Comparison of ENCODE assay signal across 8 cellular contexts in the genomic region with DNA sequence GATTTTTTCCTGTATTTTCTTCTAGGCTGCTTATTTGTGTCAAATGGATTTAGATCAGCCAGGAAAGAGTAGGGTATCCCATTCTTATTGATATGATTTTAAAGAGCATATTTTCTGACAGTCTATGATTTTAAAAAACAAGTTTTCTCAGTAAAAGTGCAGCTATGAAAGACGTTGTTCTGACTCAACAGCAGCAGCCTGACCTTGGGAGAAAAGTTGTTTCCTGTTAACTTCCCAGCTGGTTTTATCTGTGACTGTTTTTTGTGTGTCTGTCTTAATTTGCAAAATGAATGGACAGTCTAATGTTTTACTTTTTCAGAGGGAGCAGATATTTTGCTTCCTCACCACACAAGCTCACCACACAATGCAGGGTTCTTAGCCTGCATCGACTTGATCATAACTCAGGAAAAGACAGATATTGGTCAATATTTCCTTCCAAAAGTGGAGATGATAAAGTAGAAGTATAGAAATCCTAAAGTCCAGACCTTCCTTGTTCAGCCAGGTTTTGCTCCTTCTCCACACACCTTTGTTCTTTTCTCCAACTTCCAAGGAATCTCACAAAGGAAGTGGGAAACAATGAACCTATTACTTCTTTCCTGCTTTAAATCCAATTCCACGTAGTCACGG. TPM values are rescaled to one million over a fixed set of nuclear protein-coding genes. Genes with fewer than 3 reads are reported as not detected.
DNase-seq lines count a peak whose midpoint lies in the region; ATAC-seq, FAIRE-seq and TF ChIP-seq lines count a peak whose summit lies in the region.

No MANE protein-coding gene starts in this region.

- in situ Hi-C loops in astrocyte of the spinal cord (cut with HindIII; ENCODE audit: low sequenced_read_pairs): no loop called here
- in situ Hi-C loops in HepG2 (cut with HindIII; ENCODE audit: extremely low pct_ligation_motif_present, low pct_unique_long_range_greater_than_20kb): no loop called here
- in situ Hi-C loops in transverse colon (cut with MboI; ENCODE audit: low pct_ligation_motif_present in 1 of 4, low pct_unique_long_range_greater_than_20kb in 1 of 4, low sequenced_read_pairs in 3 of 4): no loop called here

- no peaks in the 10 kb centered on the region for H3K27me3 ChIP-seq in HepG2 (ENCODE audit: control insufficient read depth in 1 of 2, insufficient read depth in 2 of 2, low read length in 2 of 2)
- no peaks in the 10 kb centered on the region for H3K27me3 ChIP-seq in transverse colon

- H2AFZ ChIP-seq in HepG2 (ENCODE audit: low read length): peak overlapping the region; percentile 90

- peaks cover 31% of the 10 kb centered on the region for H3K79me2 ChIP-seq in HepG2 (ENCODE audit: insufficient read depth, low read length)

- H3K27ac ChIP-seq in HepG2 (ENCODE audit: extremely low read length, insufficient read depth, low read length): peak overlapping the region; percentile 88
- peak overlapping the region; percentile 91 to 94 (median 92) for H3K27ac ChIP-seq in transverse colon

- peak; percentile 2 for ATAC-seq in HG03378 (IDR thresholded peaks at IDR 0.05; ENCODE audit: unreplicated experiment)
- peak; percentile 14 for ATAC-seq in HepG2
- ATAC-seq in GM21723 (IDR thresholded peaks at IDR 0.05; ENCODE audit: unreplicated experiment): no peak

- WGBS in HepG2 (ENCODE audit: low lambda C conversion rate): 4% methylated on average over 4 of the region's 4 CpGs
- 7 to 9% methylated on average over 4 of the region's 4 CpGs for WGBS in transverse colon (ENCODE audit: low coverage in 1 of 2), 2 donors

- no peak for TF ChIP-seq EP300 in HepG2 (IDR thresholded peaks at IDR 0.05; ENCODE audit: low read depth in 2 of 2, low read length in 2 of 2)
- no peak for TF ChIP-seq EP300 in HepG2 (CRISPR knock-in tag; IDR thresholded peaks at IDR 0.05; ENCODE audit: borderline replicate concordance)
- TF ChIP-seq EP300 in transverse colon (IDR thresholded peaks at IDR 0.05; ENCODE audit: low read depth): no peak

- TSS peak; percentile 96 for BruUV-seq in HepG2 (replicated peaks; lab: Mats Ljungman, UMichigan)

- CTCF ChIA-PET in AG04449 (lab: Yijun Ruan, JAX): no interaction called here
- CTCF ChIA-PET in HepG2 (lab: Yijun Ruan, JAX; ENCODE audit: low intra/inter-chr PET ratio, low total read pairs): no interaction called here

- TF ChIP-seq CTCF in AG04449 (IDR thresholded peaks at IDR 0.05; ENCODE audit: insufficient read depth, low read length, missing control alignments) (no peak), astrocyte of the spinal cord (IDR thresholded peaks at IDR 0.05; ENCODE audit: low read depth, low read length) (no peak), HepG2 (CRISPR knock-in tag; IDR thresholded peaks at IDR 0.05) (no peak), transverse colon (IDR thresholded peaks at IDR 0.05) (no peak)

- DNase-seq in AG04449 (ENCODE audit: low read depth, low spot score) (peak; percentile 10), astrocyte of the spinal cord (ENCODE audit: low read depth, low spot score) (peak; percentile 51), HepG2 (ENCODE audit: low spot score) (peak; percentile 12), transverse colon (no peak), SIG-M5 treated with dmso at 0.1 percent for 504 hours (lab: John Stamatoyannopoulos, UW; ENCODE audit: unreplicated experiment) (no peak), C1 segment of cervical spinal cord (lab: John Stamatoyannopoulos, UW) (no peak)

- peak overlapping the region; percentile 76 for H3K4me3 ChIP-seq in AG04449 (ENCODE audit: low read depth, low read length)
- H3K4me3 ChIP-seq in astrocyte of the spinal cord (ENCODE audit: low read depth, low read length): peak overlapping the region; percentile 75
- H3K4me3 ChIP-seq in HepG2 (replicated peaks in 1 of 3; ENCODE audit: insufficient read depth in 1 of 3, low read depth in 2 of 3, low read length in 3 of 3): peak overlapping the region; percentile 78 to 88 (median 86)
- peak overlapping the region; percentile 39 to 72 (median 71) for H3K4me3 ChIP-seq in transverse colon

- H3K9me3 ChIP-seq in HepG2 (ENCODE audit: low read length) (no peaks in the 10 kb centered on the region), transverse colon (no peaks in the 10 kb centered on the region)

- H3K4me2 ChIP-seq in HepG2 (ENCODE audit: low read depth, low read length): peak overlapping the region; percentile 93

- no peak for FAIRE-seq in HepG2 (lab: Jason Lieb, UNC)

- no peak for TF ChIP-seq RAD21 in HepG2 (CRISPR knock-in tag; IDR thresholded peaks at IDR 0.05)

- peak overlapping the region; percentile 90 for H3K9ac ChIP-seq in HepG2 (ENCODE audit: insufficient read depth, low read depth, low read length)

- H4K20me1 ChIP-seq in HepG2 (ENCODE audit: insufficient read depth, low read length): no peaks in the 10 kb centered on the region

- peaks cover 3 to 13% of the 10 kb centered on the region in 2 experiments; a peak in 3 of 5 replicates for H3K36me3 ChIP-seq in HepG2 (replicated peaks in 1 of 2; ENCODE audit: control insufficient read depth in 1 of 2, insufficient read depth in 2 of 2, low read length in 2 of 2)
- H3K36me3 ChIP-seq in transverse colon: peaks cover 0 to 14% (median 1%) of the 10 kb centered on the region in 4 donors

- H3K4me1 ChIP-seq in HepG2 (ENCODE audit: insufficient read depth, low read length): peaks cover 18% of the 10 kb centered on the region
- H3K4me1 ChIP-seq in transverse colon: peaks cover 11 to 23% (median 16%) of the 10 kb centered on the region in 4 donors

- POLR2A ChIA-PET in AG04449 (lab: Yijun Ruan, JAX): interaction anchor here (0.5 kb wide), 1 partner anchor 164 kb away, joined by 3 read pairs; no protein-coding TSS in a partner anchor
- POLR2A ChIA-PET in HepG2 (lab: Yijun Ruan, JAX): interaction anchor here (0.5 to 1.2 kb wide), 5 partner anchors 37 to 1397 kb away, joined by 3 to 6 read pairs (median 3); partner anchors contain the start of gene CXCL2

- intact Hi-C loops in HepG2 (cut with micrococcal nuclease; ENCODE audit: unreplicated experiment) (no loop called here), transverse colon (cut with DNase I; ENCODE audit: low total_unique reads) (no loop called here)

- TF ChIP-seq POLR2A in HepG2 (IDR thresholded peaks at IDR 0.05; ENCODE audit: insufficient read depth in 1 of 2, low read depth in 2 of 2, low read length in 2 of 2) (no peak), transverse colon (IDR thresholded peaks at IDR 0.05) (no peak)

TF ChIP-seq in HepG2, 621 proteins besides CTCF, POLR2A, EP300 and RAD21 (continues in another document):
- 0 out of 2 replicates have a peak, but pooled peaks have one; percentile 56 for TF ChIP-seq ZNF510 (CRISPR knock-in tag; IDR thresholded peaks at IDR 0.05; ENCODE audit: low read depth)
- no peak for TF ChIP-seq CEBPB (IDR thresholded peaks at IDR 0.05; ENCODE audit: borderline replicate concordance, low read depth, low read length)

RNA-seq across cellular contexts. Expression of gene MTHFD2L, which starts 0.7 kb away (rescaled TPM):
- total RNA-seq in HepG2 (2016; rRNA removed; fragmentation: Illumina TruSeq; extraction: Trizol): 11.2 and 14.9 TPM in 2 replicates
- 36.2 and 41.6 TPM in 2 replicates for total RNA-seq in HepG2 (2016; cell fraction: cytosol; rRNA removed; fragmentation: Illumina TruSeq; extraction: Trizol; ENCODE audit: low read depth)
- total RNA-seq in HepG2 (2016; cell fraction: insoluble cytoplasmic fraction; rRNA removed; fragmentation: Illumina TruSeq; extraction: Trizol): 10.3 and 13.4 TPM in 2 replicates
- total RNA-seq in HepG2 (2016; cell fraction: membrane; rRNA removed; fragmentation: Illumina TruSeq; extraction: Trizol): 23.7 and 23.8 TPM in 2 replicates
- total RNA-seq in HepG2 (2016; cell fraction: nucleus; rRNA removed; fragmentation: Illumina TruSeq; extraction: Trizol): 29.5 and 31.0 TPM in 2 replicates
- 8.0 and 10.5 TPM in 2 replicates for polyA plus RNA-seq in HepG2 (2011; rRNA removed)
- 2.9 and 4.8 TPM in 2 replicates for polyA plus RNA-seq in HepG2 (2011; cell fraction: cytosol; rRNA removed)
- polyA plus RNA-seq in HepG2 (2011; cell fraction: nucleus; rRNA removed): 5.4 and 7.8 TPM in 2 replicates
- 7.8 and 8.7 TPM in 2 replicates for polyA plus RNA-seq in HepG2 (2012)
- polyA plus RNA-seq in HepG2 (2016; cell fraction: cytosol; fragmentation: Illumina TruSeq; extraction: Trizol; ENCODE audit: low read depth): 17.5 and 27.6 TPM in 2 replicates
- polyA plus RNA-seq in HepG2 (2016; cell fraction: insoluble cytoplasmic fraction; fragmentation: Illumina TruSeq; extraction: Trizol; ENCODE audit: low read depth): 18.4 and 19.3 TPM in 2 replicates
- polyA plus RNA-seq in HepG2 (2016; cell fraction: membrane; fragmentation: Illumina TruSeq; extraction: Trizol; ENCODE audit: low read depth): 20.0 and 23.5 TPM in 2 replicates
- 21.6 and 22.3 TPM in 2 replicates for polyA plus RNA-seq in HepG2 (2016; cell fraction: nucleus; fragmentation: Illumina TruSeq; extraction: Trizol; ENCODE audit: insufficient read depth, low read depth)
- polyA minus RNA-seq in HepG2 (2011; rRNA and poly(A)+ RNA removed; ENCODE audit: low replicate concordance): 5.1 and 6.2 TPM in 2 replicates
- polyA minus RNA-seq in HepG2 (2011; cell fraction: cytosol; rRNA and poly(A)+ RNA removed): 3.6 and 4.0 TPM in 2 replicates
- 48.3 and 57.2 TPM in 2 replicates for polyA minus RNA-seq in HepG2 (2011; cell fraction: nucleus; rRNA and poly(A)+ RNA removed)
- 10 to 100 TPM in 3 of 4 donors, 1 to 10 TPM in 1; 7.6 to 18.1 (median 12.7) TPM for total RNA-seq in transverse colon

RNA-seq across cellular contexts. Expression of gene CXCL2, which starts 58.2 kb away (rescaled TPM):
- total RNA-seq in HepG2 (2016; rRNA removed; fragmentation: Illumina TruSeq; extraction: Trizol) (0.44 and 0.97 TPM in 2 replicates), transverse colon (10 to 100 TPM in 3 of 4 donors, under 1 TPM in 1; 0.80 to 32.9 (median 17.8) TPM)
- 1.3 and 1.6 TPM in 2 replicates for total RNA-seq in HepG2 (2016; cell fraction: cytosol; rRNA removed; fragmentation: Illumina TruSeq; extraction: Trizol; ENCODE audit: low read depth)
- total RNA-seq in HepG2 (2016; cell fraction: insoluble cytoplasmic fraction; rRNA removed; fragmentation: Illumina TruSeq; extraction: Trizol): 0.15 and 0.76 TPM in 2 replicates
- total RNA-seq in HepG2 (2016; cell fraction: membrane; rRNA removed; fragmentation: Illumina TruSeq; extraction: Trizol): 0.90 and 1.0 TPM in 2 replicates
- total RNA-seq in HepG2 (2016; cell fraction: nucleus; rRNA removed; fragmentation: Illumina TruSeq; extraction: Trizol): 1.6 and 1.9 TPM in 2 replicates
- polyA plus RNA-seq in HepG2 (2011; rRNA removed): not detected in 2 replicates
- 0.06 TPM in 1 of 2 replicates, not detected in the other for polyA plus RNA-seq in HepG2 (2011; cell fraction: cytosol; rRNA removed)
- 0.33 and 0.56 TPM in 2 replicates for polyA plus RNA-seq in HepG2 (2011; cell fraction: nucleus; rRNA removed)
- polyA plus RNA-seq in HepG2 (2012): not detected in 2 replicates
- 0.14 and 0.32 TPM in 2 replicates for polyA plus RNA-seq in HepG2 (2016; cell fraction: cytosol; fragmentation: Illumina TruSeq; extraction: Trizol; ENCODE audit: low read depth)
- 0.40 and 0.66 TPM in 2 replicates for polyA plus RNA-seq in HepG2 (2016; cell fraction: insoluble cytoplasmic fraction; fragmentation: Illumina TruSeq; extraction: Trizol; ENCODE audit: low read depth)
- 0.21 and 0.46 TPM in 2 replicates for polyA plus RNA-seq in HepG2 (2016; cell fraction: membrane; fragmentation: Illumina TruSeq; extraction: Trizol; ENCODE audit: low read depth)
- polyA plus RNA-seq in HepG2 (2016; cell fraction: nucleus; fragmentation: Illumina TruSeq; extraction: Trizol; ENCODE audit: insufficient read depth, low read depth): 3.8 and 4.3 TPM in 2 replicates
- 5.7 TPM in 1 of 2 replicates, not detected in the other for polyA minus RNA-seq in HepG2 (2011; rRNA and poly(A)+ RNA removed; ENCODE audit: low replicate concordance)
- polyA minus RNA-seq in HepG2 (2011; cell fraction: cytosol; rRNA and poly(A)+ RNA removed): not detected in 2 replicates
- not detected in 2 replicates for polyA minus RNA-seq in HepG2 (2011; cell fraction: nucleus; rRNA and poly(A)+ RNA removed)

Comparison
In these comparisons a context has a peak if more than half of its experiments do, and no peak if none do; other contexts are left out.
1. DNase-seq: peak in AG04449 (single experiment), astrocyte of the spinal cord (single experiment) and HepG2 (single experiment); none in transverse colon (single experiment), SIG-M5 treated with dmso at 0.1 percent for 504 hours (single experiment) and C1 segment of cervical spinal cord (0 of 14).
2. Peak in every context shown above with its lines, with median percentiles within 50 percentile points of each other: H3K4me3 ChIP-seq.